Comparison of ENCODE assay signal across 9 cellular contexts in genomic region chr16:13342675-13343074, GRCh38.
"Had no signal": no experiment of that assay in that cellular context is flagged by ENCODE, and none has a peak within 500 bp of the region (broad histone marks: within the 10 kb centered on the region; RNA-seq: fewer than 3 reads in every experiment).

No MANE protein-coding gene starts in this region.

- DNase-seq: IMR-90, KBM-7, KG1 had no signal

- H3K27ac Mint-ChIP-seq: IgD-negative memory B cell had no signal

- FAIRE-seq: HepG2, HTR-8/SVneo, K562 had no signal

- H3K36me3 Mint-ChIP-seq: IgD-negative memory B cell had no signal

- H3K4me3 ChIP-seq: K562 had no signal

- H3K4me3 Mint-ChIP-seq: IgD-negative memory B cell had no signal

- ATAC-seq: HepG2, K562 had no signal

- H3K27me3 Mint-ChIP-seq: IgD-negative memory B cell had no signal

- H3K27ac ChIP-seq: HL-60, KMS-11 had no signal

- H3K9ac ChIP-seq: KMS-11 had no signal

- H3K4me2 ChIP-seq: KMS-11 had no signal

- H3K4me1 Mint-ChIP-seq: IgD-negative memory B cell had no signal
